In genomic region chr11:121452609-121453150, GRCh38 we compare ENCODE assay signal across 8 cellular contexts.
DNase-seq lines count a peak whose midpoint lies in the region; ATAC-seq and TF ChIP-seq lines count a peak whose summit lies in the region.

Gene SORL1-AS1, minus strand, starts transcription at chr11:121452967.

- ATAC-seq in GM21529 (IDR thresholded peaks at IDR 0.05; ENCODE audit: unreplicated experiment): peak; percentile 19
- peak; percentile 14 for ATAC-seq in activated CD8-positive, alpha-beta memory T cell treated with anti-CD3 and anti-CD28 coated beads, Interleukin-2, amount 10 ng/mL, durations not matched to agents 7 days and 5 days

- H3K36me3 ChIP-seq in CD4-positive, alpha-beta memory T cell (ENCODE audit: insufficient read depth, low read length): no peaks in the 10 kb centered on the region
- no peaks in the 10 kb centered on the region for H3K36me3 ChIP-seq in MG63
- H3K36me3 ChIP-seq in esophagus squamous epithelium: no peaks in the 10 kb centered on the region
- no peaks in the 10 kb centered on the region for H3K36me3 ChIP-seq in ovary

- TF ChIP-seq POLR2A in esophagus squamous epithelium (IDR thresholded peaks at IDR 0.05) (no peak), ovary (IDR thresholded peaks at IDR 0.05) (no peak)

- TF ChIP-seq EP300 in ovary (IDR thresholded peaks at IDR 0.05): no peak

- intact Hi-C loops in CD4-positive, alpha-beta memory T cell (cut with micrococcal nuclease): loop anchor here (1.0 to 5.0 kb wide), 8 partner anchors 12 to 203 kb away; no protein-coding TSS in a partner anchor
- intact Hi-C loops in esophagus squamous epithelium (cut with DNase I) (loop anchor here (10.0 kb wide), 2 partner anchors 128 to 142 kb away; no protein-coding TSS in a partner anchor), ovary (cut with DNase I) (loop anchor here in 2 of 4 donors (5.0 to 10.0 kb wide), 3 partner anchors 82 to 142 kb away; no protein-coding TSS in a partner anchor)

- peaks cover 82% of the 10 kb centered on the region for H3K4me1 ChIP-seq in CD4-positive, alpha-beta memory T cell (ENCODE audit: insufficient read depth, low read length)
- H3K4me1 ChIP-seq in esophagus squamous epithelium: peaks cover 9 to 77% (median 12%) of the 10 kb centered on the region in 3 donors
- H3K4me1 ChIP-seq in ovary (ENCODE audit: insufficient read depth): peaks cover 3% of the 10 kb centered on the region

- peak; percentile 66 to 92 (median 74) for DNase-seq in CD4-positive, alpha-beta memory T cell
- DNase-seq in MG63: no peak
- peak; percentile 45 for DNase-seq in activated CD8-positive, alpha-beta memory T cell treated with anti-CD3 and anti-CD28 coated beads, Interleukin-2, amount 10 ng/mL, durations not matched to agents 7 days and 5 days
- DNase-seq in esophagus squamous epithelium (lab: John Stamatoyannopoulos, UW): no peak
- no peak for DNase-seq in ovary
- DNase-seq in middle frontal gyrus (ENCODE audit: extremely low spot score, low spot score): no peak
- no peak for DNase-seq in HuH-7 (ENCODE audit: low spot score)

- WGBS in esophagus squamous epithelium, 2 donors: 1 to 2% methylated on average over 20 to 21 of the region's 21 CpGs
- WGBS in ovary, 3 donors: 1 to 3% (median 3%) methylated on average over 21 of the region's 21 CpGs

- H3K27me3 ChIP-seq in CD4-positive, alpha-beta memory T cell (ENCODE audit: insufficient read depth, low read length): no peaks in the 10 kb centered on the region
- H3K27me3 ChIP-seq in MG63: peaks cover 10% of the 10 kb centered on the region
- H3K27me3 ChIP-seq in esophagus squamous epithelium: peaks cover 0 to 15% (median 0%) of the 10 kb centered on the region in 4 donors
- no peaks in the 10 kb centered on the region for H3K27me3 ChIP-seq in ovary

- H3K27me3 Mint-ChIP-seq in CD4-positive, alpha-beta memory T cell: no peaks in the 10 kb centered on the region
- H3K27me3 Mint-ChIP-seq in activated CD8-positive, alpha-beta memory T cell treated with anti-CD3 and anti-CD28 coated beads, Interleukin-2, amount 10 ng/mL, durations not matched to agents 7 days and 5 days: peaks cover 23% of the 10 kb centered on the region

- H3K9me3 ChIP-seq in CD4-positive, alpha-beta memory T cell (ENCODE audit: control insufficient read depth in 1 of 2, low read length in 2 of 2): no peaks in the 10 kb centered on the region
- H3K9me3 ChIP-seq in MG63 (no peaks in the 10 kb centered on the region), esophagus squamous epithelium (no peaks in the 10 kb centered on the region), ovary (no peaks in the 10 kb centered on the region)

- H3K4me3 ChIP-seq in CD4-positive, alpha-beta memory T cell (ENCODE audit: low read length in 2 of 2): peak within 1 kb of the TSS; percentile 82 to 90
- H3K4me3 ChIP-seq in MG63 (peak within 1 kb of the TSS; percentile 53), esophagus squamous epithelium (peak within 1 kb of the TSS; percentile 65 to 90 (median 84)), ovary (peak within 1 kb of the TSS; percentile 80)

- H3K4me3 Mint-ChIP-seq in CD4-positive, alpha-beta memory T cell: peak within 1 kb of the TSS; percentile 93 to 100 (median 98)
- H3K4me3 Mint-ChIP-seq in activated CD8-positive, alpha-beta memory T cell treated with anti-CD3 and anti-CD28 coated beads, Interleukin-2, amount 10 ng/mL, durations not matched to agents 7 days and 5 days: peak within 1 kb of the TSS; percentile 81

- TF ChIP-seq CTCF in esophagus squamous epithelium (IDR thresholded peaks at IDR 0.05): no peak
- no peak for TF ChIP-seq CTCF in ovary (IDR thresholded peaks at IDR 0.05)

- H3K36me3 Mint-ChIP-seq in CD4-positive, alpha-beta memory T cell: peaks cover 38 to 67% of the 10 kb centered on the region in 2 donors
- H3K36me3 Mint-ChIP-seq in activated CD8-positive, alpha-beta memory T cell treated with anti-CD3 and anti-CD28 coated beads, Interleukin-2, amount 10 ng/mL, durations not matched to agents 7 days and 5 days: no peaks in the 10 kb centered on the region

- CTCF ChIA-PET in CD4-positive, alpha-beta memory T cell (lab: Charles Lee; ENCODE audit: partially characterized antibody): interaction anchor here (0.6 to 5.3 kb wide), 9 partner anchors 12 to 131 kb away, joined by 3 to 90 read pairs (median 3); no protein-coding TSS in a partner anchor
- CTCF ChIA-PET in activated CD8-positive, alpha-beta memory T cell treated with anti-CD3 and anti-CD28 coated beads, Interleukin-2, amount 10 ng/mL, durations not matched to agents 7 days and 5 days (lab: Charles Lee): interaction anchor here (0.6 to 1.2 kb wide), 8 partner anchors 10 to 160 kb away, joined by 3 to 4 read pairs (median 3); partner anchors contain the start of gene SC5D

- H3K9me3 Mint-ChIP-seq in CD4-positive, alpha-beta memory T cell: no peaks in the 10 kb centered on the region
- H3K9me3 Mint-ChIP-seq in activated CD8-positive, alpha-beta memory T cell treated with anti-CD3 and anti-CD28 coated beads, Interleukin-2, amount 10 ng/mL, durations not matched to agents 7 days and 5 days (ENCODE audit: low read depth): no peaks in the 10 kb centered on the region

- POLR2A ChIA-PET in CD4-positive, alpha-beta memory T cell (lab: Charles Lee; ENCODE audit: partially characterized antibody): interaction anchor here (0.6 to 7.2 kb wide), 20 partner anchors 9 to 161 kb away, joined by 3 to 462 read pairs (median 24); partner anchors contain the start of gene SC5D

- H3K27ac ChIP-seq in CD4-positive, alpha-beta memory T cell (ENCODE audit: low read depth, low read length): peak within 1 kb of the TSS; percentile 79
- H3K27ac ChIP-seq in esophagus squamous epithelium: peak within 1 kb of the TSS; percentile 58 to 80 (median 62)
- H3K27ac ChIP-seq in ovary: no peak within 1 kb of the TSS

- H3K27ac Mint-ChIP-seq in CD4-positive, alpha-beta memory T cell: peak within 1 kb of the TSS; percentile 91 to 98 (median 96)
- H3K27ac Mint-ChIP-seq in activated CD8-positive, alpha-beta memory T cell treated with anti-CD3 and anti-CD28 coated beads, Interleukin-2, amount 10 ng/mL, durations not matched to agents 7 days and 5 days: peak within 1 kb of the TSS; percentile 80

- H3K4me1 Mint-ChIP-seq in CD4-positive, alpha-beta memory T cell: peaks cover 58 to 91% (median 70%) of the 10 kb centered on the region in 4 donors
- peaks cover 77% of the 10 kb centered on the region for H3K4me1 Mint-ChIP-seq in activated CD8-positive, alpha-beta memory T cell treated with anti-CD3 and anti-CD28 coated beads, Interleukin-2, amount 10 ng/mL, durations not matched to agents 7 days and 5 days

Comparison
In these comparisons a context has a peak if more than half of its experiments do, and no peak if none do; other contexts are left out.
1. DNase-seq: peak in CD4-positive, alpha-beta memory T cell (5 of 5) and activated CD8-positive, alpha-beta memory T cell treated with anti-CD3 and anti-CD28 coated beads, Interleukin-2, amount 10 ng/mL, durations not matched to agents 7 days and 5 days (single experiment); none in MG63 (single experiment), esophagus squamous epithelium (single experiment), ovary (0 of 5), middle frontal gyrus (single experiment) and HuH-7 (single experiment).
2. H3K27ac ChIP-seq: peak in CD4-positive, alpha-beta memory T cell (single experiment) and esophagus squamous epithelium (4 of 4); none in ovary (0 of 2).
3. Peak in every context shown above with its lines, with median percentiles within 50 percentile points of each other: H3K4me3 ChIP-seq.